Comparison of ENCODE assay signal across 8 cellular contexts in the genomic region with DNA sequence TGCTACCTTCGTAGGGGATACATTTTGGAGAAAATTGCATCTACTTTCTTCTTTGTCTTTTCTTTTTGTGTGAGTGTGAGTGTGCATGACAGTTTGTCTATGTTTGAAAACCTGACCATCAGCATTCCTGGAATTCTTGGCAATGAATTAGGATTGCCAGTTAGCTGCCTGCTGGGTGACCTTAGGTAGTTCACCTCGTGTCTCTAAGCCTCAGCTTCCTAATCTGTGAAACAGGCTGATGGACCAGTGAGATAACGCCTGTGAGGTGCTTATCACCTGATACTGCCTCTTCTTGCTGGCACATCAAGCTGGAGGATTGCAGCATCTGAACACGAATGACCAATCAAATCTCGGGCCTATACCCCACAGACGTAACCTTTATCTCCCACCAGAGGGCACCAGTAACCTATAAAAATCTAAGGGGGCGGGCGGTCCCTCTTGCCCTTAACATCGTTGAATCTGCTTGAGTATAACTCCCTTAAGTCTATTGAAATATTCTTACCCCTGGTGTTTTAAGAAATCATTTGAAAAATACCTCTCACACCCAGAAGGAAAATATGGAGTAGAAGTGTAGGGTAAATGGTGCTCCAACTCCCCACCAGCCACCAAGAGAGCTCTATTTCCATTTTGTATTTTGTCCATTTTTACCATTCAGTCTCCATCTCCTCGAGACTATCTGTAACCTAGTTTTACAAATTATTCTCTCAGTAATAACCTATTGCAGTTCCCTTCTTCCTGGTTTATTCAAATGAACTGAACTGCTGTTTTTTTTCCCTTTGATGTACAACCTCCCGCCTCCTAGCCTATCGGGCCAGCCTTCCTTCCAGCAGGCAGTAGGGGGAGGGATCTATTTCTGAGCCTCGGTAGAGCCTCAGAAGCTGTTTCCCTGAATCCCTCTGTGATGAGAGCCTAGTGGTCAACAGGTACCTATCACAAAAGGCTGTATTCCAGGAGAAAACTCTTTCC. TPM values are rescaled to one million over a fixed set of nuclear protein-coding genes. Genes with fewer than 3 reads are reported as not detected.
A peak's percentile ranks its signal among the peaks of the same experiment; 100 is the strongest.
DNase-seq lines count a peak whose midpoint lies in the region; ATAC-seq and TF ChIP-seq lines count a peak whose summit lies in the region.

No MANE protein-coding gene starts in this region.

- TF ChIP-seq CTCF in GM13976 (IDR thresholded peaks at IDR 0.05; ENCODE audit: borderline replicate concordance, control extremely low read depth, extremely low read depth, insufficient read depth, missing control alignments) (peak; percentile 53), Peyer's patch (IDR thresholded peaks at IDR 0.05) (peak; percentile 58 to 73 (median 64)), fibroblast of villous mesenchyme (IDR thresholded peaks at IDR 0.05; ENCODE audit: insufficient read depth, low read depth, low read length) (peak; percentile 70), osteocyte (IDR thresholded peaks at IDR 0.05) (peak; percentile 64), vagina (IDR thresholded peaks at IDR 0.05) (peak; percentile 61 to 79 (median 65))

- H3K9me3 Mint-ChIP-seq in activated T-helper 17 cell treated with anti-CD3 and anti-CD28 coated beads, Interleukin-2, amount 50 U/mL, for 72 hours: no peaks in the 10 kb centered on the region
- H3K9me3 Mint-ChIP-seq in osteocyte (ENCODE audit: unreplicated experiment): no peaks in the 10 kb centered on the region

- H3K36me3 Mint-ChIP-seq in activated T-helper 17 cell treated with anti-CD3 and anti-CD28 coated beads, Interleukin-2, amount 50 U/mL, for 72 hours (ENCODE audit: low read depth): peaks cover 51% of the 10 kb centered on the region
- H3K36me3 Mint-ChIP-seq in osteocyte (ENCODE audit: unreplicated experiment): peaks cover 7% of the 10 kb centered on the region

- H3K4me3 Mint-ChIP-seq in activated T-helper 17 cell treated with anti-CD3 and anti-CD28 coated beads, Interleukin-2, amount 50 U/mL, for 72 hours: no peak overlapping the region
- no peak overlapping the region for H3K4me3 Mint-ChIP-seq in osteocyte (ENCODE audit: unreplicated experiment)

- intact Hi-C loops in vagina (cut with DNase I): loop anchor here (2.0 to 5.0 kb wide), 2 partner anchors 191 to 241 kb away; no protein-coding TSS in a partner anchor

- H3K27ac Mint-ChIP-seq in activated T-helper 17 cell treated with anti-CD3 and anti-CD28 coated beads, Interleukin-2, amount 50 U/mL, for 72 hours: peak overlapping the region; percentile 20
- H3K27ac Mint-ChIP-seq in osteocyte (ENCODE audit: unreplicated experiment): no peak overlapping the region

- no peak for TF ChIP-seq POLR2A in Peyer's patch (IDR thresholded peaks at IDR 0.05)
- TF ChIP-seq POLR2A in vagina (IDR thresholded peaks at IDR 0.05): no peak

- in situ Hi-C loops in GM13976 (cut with MboI; ENCODE audit: low sequenced_read_pairs, unreplicated experiment): loop anchor here (5.0 kb wide), 1 partner anchor 241 kb away; no protein-coding TSS in a partner anchor

- H3K36me3 ChIP-seq in Peyer's patch (peaks cover 0 to 14% (median 0%) of the 10 kb centered on the region in 3 donors), vagina (no peaks in the 10 kb centered on the region)

- peaks cover 31% of the 10 kb centered on the region for H3K4me1 Mint-ChIP-seq in activated T-helper 17 cell treated with anti-CD3 and anti-CD28 coated beads, Interleukin-2, amount 50 U/mL, for 72 hours
- peaks cover 5% of the 10 kb centered on the region for H3K4me1 Mint-ChIP-seq in osteocyte (ENCODE audit: unreplicated experiment)

- H3K9me3 ChIP-seq in Peyer's patch (no peaks in the 10 kb centered on the region), vagina (no peaks in the 10 kb centered on the region)

- peak overlapping the region in 1 of 4 donors; percentile 14 for H3K27ac ChIP-seq in Peyer's patch
- no peak overlapping the region for H3K27ac ChIP-seq in vagina

- H3K27me3 ChIP-seq in Peyer's patch: no peaks in the 10 kb centered on the region
- no peaks in the 10 kb centered on the region for H3K27me3 ChIP-seq in vagina

- DNase-seq in 8988T: peak; percentile 71
- peak; percentile 82 for DNase-seq in GM13976 (ENCODE audit: low spot score)
- DNase-seq in LoVo (ENCODE audit: low spot score): peak; percentile 61
- DNase-seq in Peyer's patch: peak in 2 of 3 donors; percentile 56 to 67
- DNase-seq in fibroblast of villous mesenchyme (ENCODE audit: low read depth): peak; percentile 79
- DNase-seq in osteocyte (ENCODE audit: extremely low spot score, unreplicated experiment): no peak
- no peak for DNase-seq in vagina (ENCODE audit: extremely low spot score in 2 of 2)

- H3K4me1 ChIP-seq in Peyer's patch (peaks cover 0 to 7% (median 2%) of the 10 kb centered on the region in 4 donors), vagina (no peaks in the 10 kb centered on the region)

- ATAC-seq in activated T-helper 17 cell treated with anti-CD3 and anti-CD28 coated beads, Interleukin-2, amount 50 U/mL, for 72 hours (replicated peaks): peak; percentile 69

- no peak overlapping the region for H3K4me3 ChIP-seq in Peyer's patch
- no peak overlapping the region for H3K4me3 ChIP-seq in fibroblast of villous mesenchyme (ENCODE audit: low read depth, low read length)
- no peak overlapping the region for H3K4me3 ChIP-seq in vagina

- no peaks in the 10 kb centered on the region for H3K27me3 Mint-ChIP-seq in activated T-helper 17 cell treated with anti-CD3 and anti-CD28 coated beads, Interleukin-2, amount 50 U/mL, for 72 hours
- H3K27me3 Mint-ChIP-seq in osteocyte (ENCODE audit: unreplicated experiment): no peaks in the 10 kb centered on the region

RNA-seq across cellular contexts. Expression of gene MDM4, which starts 49.7 kb away (rescaled TPM):
- total RNA-seq in Peyer's patch (100 to 1,000 TPM in 3 of 4 donors, 10 to 100 TPM in 1; 83.0 to 227 (median 125) TPM), fibroblast of villous mesenchyme (29.0 and 32.4 TPM in 2 replicates), osteocyte (70.8 and 77.3 TPM in 2 replicates), vagina (90.1 TPM)
- total RNA-seq in activated T-helper 17 cell treated with anti-CD3 and anti-CD28 coated beads, Interleukin-2, amount 50 U/mL, for 72 hours: 100 to 1,000 TPM in 1 of 2 donors, 10 to 100 TPM in 1; 71.3 to 130 TPM

Comparison
In these comparisons a context has a peak if more than half of its experiments do, and no peak if none do; other contexts are left out.
1. DNase-seq: peak in 8988T (single experiment), GM13976 (single experiment), LoVo (single experiment), Peyer's patch (2 of 3) and fibroblast of villous mesenchyme (single experiment); none in osteocyte (single experiment) and vagina (0 of 2).
2. Peak in every context shown above with its lines, with median percentiles within 50 percentile points of each other: CTCF ChIP-seq.